Comparison of ENCODE assay signal across 1 cellular context in the genomic region with DNA sequence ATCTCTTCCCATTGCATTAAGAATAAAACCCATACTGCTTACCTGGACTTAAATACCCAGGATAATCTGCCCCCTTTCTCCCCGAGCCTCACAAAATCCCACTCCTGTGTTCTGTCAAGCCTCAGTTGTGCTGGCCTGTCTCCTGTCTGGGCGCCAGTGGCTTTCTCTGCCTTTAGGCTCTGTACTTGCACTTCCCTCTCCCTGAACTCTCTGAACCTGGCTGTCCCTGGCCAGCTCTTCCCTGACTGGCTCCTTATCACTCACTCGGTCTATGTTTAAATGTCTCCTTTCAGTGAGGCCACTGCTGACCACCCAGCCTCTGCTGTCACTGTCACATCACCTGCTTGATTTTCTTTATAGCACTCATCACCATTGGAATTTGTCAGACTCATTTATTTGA.
TF ChIP-seq lines count a peak whose summit lies in the region.

No MANE protein-coding gene starts in this region.

TF ChIP-seq in K562, 482 proteins besides CTCF, POLR2A, EP300 and RAD21 (continued from another document):
- TF ChIP-seq FOXP4 (CRISPR knock-in tag; IDR thresholded peaks at IDR 0.05; ENCODE audit: borderline replicate concordance) (no peak), GATAD2A (IDR thresholded peaks at IDR 0.05) (no peak)
